ENCODE assay signal across 26 cellular contexts in the genomic region with DNA sequence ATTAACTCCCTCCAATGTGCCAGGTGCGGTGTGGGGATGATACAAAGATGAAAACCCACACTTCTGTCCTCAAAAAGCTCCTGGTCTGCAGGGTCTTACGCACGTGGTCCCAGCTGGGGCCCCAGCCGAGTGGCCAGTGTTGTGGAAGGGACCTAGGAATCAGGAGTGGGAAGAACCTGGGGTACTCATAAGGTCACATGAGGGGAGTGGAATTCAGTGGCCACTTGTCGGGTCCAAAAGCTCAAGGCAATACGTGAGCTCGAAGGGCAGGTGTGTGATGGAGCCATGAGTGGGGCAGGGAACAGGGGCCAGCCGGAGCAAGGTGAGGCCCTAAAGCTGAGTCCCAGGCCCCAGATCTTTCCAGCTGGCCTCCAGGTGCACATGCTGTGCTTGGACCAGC.
"Had no signal": no experiment of that assay in that cellular context is flagged by ENCODE, and none has a peak within 500 bp of the region (broad histone marks: within the 10 kb centered on the region; RNA-seq: fewer than 3 reads in every experiment).

No MANE protein-coding gene starts in this region.

- H3K27ac ChIP-seq: ascending aorta, body of pancreas had no signal

- H3K4me3 Mint-ChIP-seq: activated CD8-positive, alpha-beta T cell treated with anti-CD3 and anti-CD28 coated beads, Interleukin-2, amount 10 ng/mL, durations not matched to agents 7 days and 5 days; activated naive CD4-positive, alpha-beta T cell treated with anti-CD3 and anti-CD28 coated beads, Interleukin-2, amount 10 ng/mL, durations not matched to agents 7 days and 5 days; central memory CD8-positive, alpha-beta T cell; T-helper 1 cell treated with Interleukin-12 subunit alpha and Interleukin-12 subunit beta and Interleukin-4 antibody, amounts not matched to agents 30 μg/mL and 1 μg/mL, for 36 hours; WTC11 had no signal

- H3K27ac Mint-ChIP-seq: activated CD8-positive, alpha-beta T cell treated with anti-CD3 and anti-CD28 coated beads, Interleukin-2, amount 10 ng/mL, durations not matched to agents 7 days and 5 days; activated naive CD4-positive, alpha-beta T cell treated with anti-CD3 and anti-CD28 coated beads, Interleukin-2, amount 10 ng/mL, durations not matched to agents 7 days and 5 days; activated T-helper 2 cell treated with anti-CD3 and anti-CD28 coated beads, Interferon-gamma antibody, Interleukin-2, Interleukin-4, amounts not matched to agents 10 μg/mL and 5 μg/mL and 100 μg/mL, durations not matched to agents 14 hours and 24 hours and 36 hours; T-helper 1 cell treated with Interleukin-12 subunit alpha and Interleukin-12 subunit beta and Interleukin-4 antibody, amounts not matched to agents 30 μg/mL and 1 μg/mL, for 36 hours; WTC11 had no signal

- H3K9me3 ChIP-seq: ascending aorta, body of pancreas had no signal

- ATAC-seq: activated CD8-positive, alpha-beta T cell treated with anti-CD3 and anti-CD28 coated beads, Interleukin-2, amount 10 ng/mL, durations not matched to agents 7 days and 5 days; body of pancreas; Panc1; WTC11 had no signal

- H3K27me3 ChIP-seq: ascending aorta, body of pancreas had no signal

- H3K4me1 Mint-ChIP-seq: activated naive CD4-positive, alpha-beta T cell treated with anti-CD3 and anti-CD28 coated beads, Interleukin-2, amount 10 ng/mL, durations not matched to agents 7 days and 5 days; central memory CD8-positive, alpha-beta T cell had no signal

- DNase-seq: activated CD4-positive, alpha-beta T cell treated with anti-CD3 and anti-CD28 coated beads for 48 hours; activated CD4-positive, alpha-beta T cell treated with anti-CD3 and anti-CD28 coated beads, Interleukin-2, amount 50 U/mL, for 4 hours; activated CD4-positive, CD25-positive, alpha-beta regulatory T cell treated with anti-CD3 and anti-CD28 coated beads, Interleukin-2, amount 50 U/mL, for 72 hours; activated CD8-positive, alpha-beta T cell treated with anti-CD3 and anti-CD28 coated beads, Interleukin-2, amount 10 ng/mL, durations not matched to agents 7 days and 5 days; activated gamma-delta T cell treated with Interleukin-2 at 50 U/mL for 16 hours; activated naive CD4-positive, alpha-beta T cell treated with anti-CD3 and anti-CD28 coated beads, Interleukin-2, amount 10 ng/mL, durations not matched to agents 7 days and 5 days; activated T-cell treated with anti-CD3 and anti-CD28 coated beads, Interleukin-2, amount 50 U/mL, for 48 hours; body of pancreas; Kasumi-1; KBM-7; NCI-H1105 treated with DMSO at 0.1 percent for 48 hours; NCI-H1436 treated with DMSO at 0.1 percent for 48 hours; NCI-H187; NCI-H2081; NCI-H510A treated with DMSO at 0.1 percent for 48 hours; NCI-H69; NK-92 treated with Interleukin-12 subunit alpha and Interleukin-12 subunit beta, amount 100 ng/mL, for 24 hours; OCI-M1; RPMI8226; SHP77 treated with DMSO at 0.1 percent for 48 hours had no signal

- H3K4me1 ChIP-seq: ascending aorta, body of pancreas had no signal

- H3K36me3 Mint-ChIP-seq: activated naive CD4-positive, alpha-beta T cell treated with anti-CD3 and anti-CD28 coated beads, Interleukin-2, amount 10 ng/mL, durations not matched to agents 7 days and 5 days had no signal

- H3K27me3 Mint-ChIP-seq: activated naive CD4-positive, alpha-beta T cell treated with anti-CD3 and anti-CD28 coated beads, Interleukin-2, amount 10 ng/mL, durations not matched to agents 7 days and 5 days; central memory CD8-positive, alpha-beta T cell had no signal

- H3K4me3 ChIP-seq: ascending aorta, body of pancreas had no signal

- H3K9me3 Mint-ChIP-seq: activated T-helper 2 cell treated with anti-CD3 and anti-CD28 coated beads, Interferon-gamma antibody, Interleukin-2, Interleukin-4, amounts not matched to agents 10 μg/mL and 5 μg/mL and 100 μg/mL, durations not matched to agents 14 hours and 24 hours and 36 hours; central memory CD8-positive, alpha-beta T cell had no signal
